In the genomic region with DNA sequence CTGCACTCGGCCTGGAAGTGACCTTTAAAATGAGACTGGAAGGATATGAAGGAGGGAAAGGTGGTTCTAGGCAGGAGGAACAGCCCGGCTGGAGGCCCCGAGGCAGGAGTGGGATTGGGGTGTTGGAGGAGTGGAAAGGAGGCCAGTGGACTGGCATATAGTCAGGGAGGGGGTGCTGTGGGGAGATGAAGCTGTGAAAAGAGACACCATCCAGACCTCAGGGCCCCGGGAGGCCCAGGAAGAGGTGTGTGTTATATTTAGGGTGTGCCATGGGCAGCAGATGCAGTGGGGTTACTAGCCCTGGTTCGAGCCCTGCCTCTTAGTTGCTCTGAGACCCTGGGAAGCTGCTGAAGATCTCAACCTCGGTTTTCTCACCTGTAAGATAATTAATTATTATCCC, we compare ENCODE assay signal across 17 cellular contexts. TPM values are rescaled to one million over a fixed set of nuclear protein-coding genes. Genes with fewer than 3 reads are reported as not detected.
A peak's percentile ranks its signal among the peaks of the same experiment; 100 is the strongest.
DNase-seq lines count a peak whose midpoint lies in the region; ATAC-seq and TF ChIP-seq lines count a peak whose summit lies in the region.
"Had no signal": no experiment of that assay in that cellular context is flagged by ENCODE, and none has a peak within 500 bp of the region (broad histone marks: within the 10 kb centered on the region; RNA-seq: fewer than 3 reads in every experiment).

No MANE protein-coding gene starts in this region.

- peak overlapping the region; percentile 15 for H2AFZ ChIP-seq in parathyroid adenoma

- no peaks in the 10 kb centered on the region for H3K9me3 Mint-ChIP-seq in endothelial cell (ENCODE audit: unreplicated experiment)
- H3K9me3 Mint-ChIP-seq in activated CD8-positive, alpha-beta memory T cell treated with anti-CD3 and anti-CD28 coated beads, Interleukin-2, amount 10 ng/mL, durations not matched to agents 7 days and 5 days (ENCODE audit: low read depth) = no peaks in the 10 kb centered on the region
- H3K9me3 Mint-ChIP-seq: CD4-positive, alpha-beta T cell had no signal

- no peaks in the 10 kb centered on the region for H3K9me3 ChIP-seq in BE2C
- H3K9me3 ChIP-seq in parathyroid adenoma (ENCODE audit: control insufficient read depth, low read length) = no peaks in the 10 kb centered on the region

- CTCF ChIA-PET in activated CD8-positive, alpha-beta memory T cell treated with anti-CD3 and anti-CD28 coated beads, Interleukin-2, amount 10 ng/mL, durations not matched to agents 7 days and 5 days (lab: Charles Lee) = interaction anchor here (0.7 to 1.2 kb wide), 2 partner anchors 13 to 604 kb away, joined by 3 to 4 read pairs; no protein-coding TSS in a partner anchor

- no peaks in the 10 kb centered on the region for H3K36me3 Mint-ChIP-seq in endothelial cell (ENCODE audit: low read depth, unreplicated experiment)
- H3K36me3 Mint-ChIP-seq in activated CD8-positive, alpha-beta memory T cell treated with anti-CD3 and anti-CD28 coated beads, Interleukin-2, amount 10 ng/mL, durations not matched to agents 7 days and 5 days = no peaks in the 10 kb centered on the region

- DNase-seq in NCI-H82 (lab: John Stamatoyannopoulos, UW) (peak; percentile 11), NCI-H82 treated with DMSO at 0.1 percent for 48 hours (lab: John Stamatoyannopoulos, UW; ENCODE audit: unreplicated experiment) (no peak), BE2C (peak; percentile 7), endothelial cell (ENCODE audit: low spot score) (no peak)
- DNase-seq in activated CD8-positive, alpha-beta memory T cell treated with anti-CD3 and anti-CD28 coated beads, Interleukin-2, amount 10 ng/mL, durations not matched to agents 7 days and 5 days = no peak
- no peak for DNase-seq in stimulated activated CD4-positive, alpha-beta T cell treated with anti-CD3 and anti-CD28 coated beads, Interleukin-4, amount 100 ng/mL, for 24 hours
- no peak for DNase-seq in central memory CD4-positive, alpha-beta T cell
- DNase-seq: C1 segment of cervical spinal cord; Calu3; CD4-positive, alpha-beta T cell; DMS 273 treated with DMSO at 0.1 percent for 48 hours had no signal

- peaks cover 50% of the 10 kb centered on the region for H3K4me1 Mint-ChIP-seq in endothelial cell (ENCODE audit: unreplicated experiment)
- H3K4me1 Mint-ChIP-seq in activated CD8-positive, alpha-beta memory T cell treated with anti-CD3 and anti-CD28 coated beads, Interleukin-2, amount 10 ng/mL, durations not matched to agents 7 days and 5 days = peaks cover 12% of the 10 kb centered on the region

- H3K27me3 Mint-ChIP-seq in endothelial cell (ENCODE audit: unreplicated experiment) = peaks cover 1% of the 10 kb centered on the region
- peaks cover 3% of the 10 kb centered on the region for H3K27me3 Mint-ChIP-seq in activated CD8-positive, alpha-beta memory T cell treated with anti-CD3 and anti-CD28 coated beads, Interleukin-2, amount 10 ng/mL, durations not matched to agents 7 days and 5 days
- H3K27me3 Mint-ChIP-seq: CD4-positive, alpha-beta T cell had no signal

- no peak overlapping the region for H3K4me3 Mint-ChIP-seq in endothelial cell (ENCODE audit: unreplicated experiment)
- H3K4me3 Mint-ChIP-seq in activated CD8-positive, alpha-beta memory T cell treated with anti-CD3 and anti-CD28 coated beads, Interleukin-2, amount 10 ng/mL, durations not matched to agents 7 days and 5 days = no peak overlapping the region
- H3K4me3 Mint-ChIP-seq: CD4-positive, alpha-beta T cell had no signal

- no peak overlapping the region for H3K4me3 ChIP-seq in BE2C (ENCODE audit: low read depth, low read length)
- no peak overlapping the region for H3K4me3 ChIP-seq in parathyroid adenoma (ENCODE audit: low read depth, low read length)

- H3K27ac Mint-ChIP-seq in endothelial cell (ENCODE audit: unreplicated experiment) = peak overlapping the region; percentile 81
- no peak overlapping the region for H3K27ac Mint-ChIP-seq in activated CD8-positive, alpha-beta memory T cell treated with anti-CD3 and anti-CD28 coated beads, Interleukin-2, amount 10 ng/mL, durations not matched to agents 7 days and 5 days
- H3K27ac Mint-ChIP-seq: CD4-positive, alpha-beta T cell had no signal

- H3K4me1 ChIP-seq in BE2C (peaks cover 83% of the 10 kb centered on the region), parathyroid adenoma (peaks cover 18% of the 10 kb centered on the region)

- TF ChIP-seq CTCF in BE2C (IDR thresholded peaks at IDR 0.05; ENCODE audit: low read depth, low read length) (no peak), endothelial cell (IDR thresholded peaks at IDR 0.05; ENCODE audit: unreplicated experiment) (no peak), parathyroid adenoma (IDR thresholded peaks at IDR 0.05) (no peak)

- H3K79me2 ChIP-seq in parathyroid adenoma = no peaks in the 10 kb centered on the region

- no peak overlapping the region for H3K9ac ChIP-seq in parathyroid adenoma

- H3K27me3 ChIP-seq in BE2C (no peaks in the 10 kb centered on the region), parathyroid adenoma (ENCODE audit: control insufficient read depth, insufficient read depth, low read length) (no peaks in the 10 kb centered on the region)

- no peak for ATAC-seq in activated CD8-positive, alpha-beta memory T cell treated with anti-CD3 and anti-CD28 coated beads, Interleukin-2, amount 10 ng/mL, durations not matched to agents 7 days and 5 days
- ATAC-seq: HCT116 had no signal

- no peak overlapping the region for H3K4me2 ChIP-seq in parathyroid adenoma (ENCODE audit: low read length)

- H3K27ac ChIP-seq in parathyroid adenoma = peak overlapping the region; percentile 39
- H3K27ac ChIP-seq: 22Rv1 had no signal

- H3K36me3 ChIP-seq in BE2C (no peaks in the 10 kb centered on the region), parathyroid adenoma (ENCODE audit: control insufficient read depth, insufficient read depth, low read length) (no peaks in the 10 kb centered on the region)

RNA-seq across cellular contexts. Expression of gene DOK4, which starts 18.9 kb away (rescaled TPM):
- polyA plus RNA-seq in BE2C (2012; ENCODE audit: insufficient read depth, insufficient read length, low read depth) = 342 TPM
- 69.4 TPM for total RNA-seq in endothelial cell (ENCODE audit: unreplicated experiment)
- 1 to 10 TPM; 3.4 to 4.7 TPM for total RNA-seq in activated CD8-positive, alpha-beta memory T cell treated with anti-CD3 and anti-CD28 coated beads, Interleukin-2, amount 10 ng/mL, durations not matched to agents 7 days and 5 days

RNA-seq across cellular contexts. Expression of gene CCDC102A, which starts 31.2 kb away (rescaled TPM):
- polyA plus RNA-seq in BE2C (2012; ENCODE audit: insufficient read depth, insufficient read length, low read depth) = 12.8 TPM
- 14.6 TPM for total RNA-seq in endothelial cell (ENCODE audit: unreplicated experiment)
- 10 to 100 TPM; 19.7 to 20.2 TPM for total RNA-seq in activated CD8-positive, alpha-beta memory T cell treated with anti-CD3 and anti-CD28 coated beads, Interleukin-2, amount 10 ng/mL, durations not matched to agents 7 days and 5 days

RNA-seq across cellular contexts. Expression of gene ADGRG5, which starts 37.3 kb away (rescaled TPM):
- 0.09 TPM for polyA plus RNA-seq in BE2C (2012; ENCODE audit: insufficient read depth, insufficient read length, low read depth)
- 0.28 TPM for total RNA-seq in endothelial cell (ENCODE audit: unreplicated experiment)
- 10 to 100 TPM; 34.4 to 47.9 TPM for total RNA-seq in activated CD8-positive, alpha-beta memory T cell treated with anti-CD3 and anti-CD28 coated beads, Interleukin-2, amount 10 ng/mL, durations not matched to agents 7 days and 5 days
- total RNA-seq: A673, Daoy, H4 had no signal

RNA-seq across cellular contexts. Expression of gene POLR2C, which starts 42.7 kb away (rescaled TPM):
- polyA plus RNA-seq in BE2C (2012; ENCODE audit: insufficient read depth, insufficient read length, low read depth) = 481 TPM
- 52.1 TPM for total RNA-seq in endothelial cell (ENCODE audit: unreplicated experiment)
- 10 to 100 TPM; 48.6 to 61.7 TPM for total RNA-seq in activated CD8-positive, alpha-beta memory T cell treated with anti-CD3 and anti-CD28 coated beads, Interleukin-2, amount 10 ng/mL, durations not matched to agents 7 days and 5 days

RNA-seq across cellular contexts. Expression of gene COQ9, which starts 57.9 kb away (rescaled TPM):
- 183 TPM for polyA plus RNA-seq in BE2C (2012; ENCODE audit: insufficient read depth, insufficient read length, low read depth)
- total RNA-seq in endothelial cell (ENCODE audit: unreplicated experiment) = 23.1 TPM
- 10 to 100 TPM; 36.8 to 43.1 TPM for total RNA-seq in activated CD8-positive, alpha-beta memory T cell treated with anti-CD3 and anti-CD28 coated beads, Interleukin-2, amount 10 ng/mL, durations not matched to agents 7 days and 5 days

Comparison
In these comparisons a context has a peak if more than half of its experiments do, and no peak if none do; other contexts are left out.
1. DNase-seq: peak in NCI-H82 (single experiment) and BE2C (single experiment); none in NCI-H82 treated with DMSO at 0.1 percent for 48 hours (single experiment), endothelial cell (single experiment), activated CD8-positive, alpha-beta memory T cell treated with anti-CD3 and anti-CD28 coated beads, Interleukin-2, amount 10 ng/mL, durations not matched to agents 7 days and 5 days (single experiment), stimulated activated CD4-positive, alpha-beta T cell treated with anti-CD3 and anti-CD28 coated beads, Interleukin-4, amount 100 ng/mL, for 24 hours (single experiment) and central memory CD4-positive, alpha-beta T cell (single experiment).
2. RNA of gene DOK4, which starts 18.9 kb away (total RNA-seq): 69.4 TPM in endothelial cell (single experiment); 3.4 to 4.7 TPM in activated CD8-positive, alpha-beta memory T cell treated with anti-CD3 and anti-CD28 coated beads, Interleukin-2, amount 10 ng/mL, durations not matched to agents 7 days and 5 days; every median in the first group is over 10 times any median in the second.
3. RNA of gene ADGRG5, which starts 37.3 kb away (total RNA-seq): 34.4 to 47.9 TPM in activated CD8-positive, alpha-beta memory T cell treated with anti-CD3 and anti-CD28 coated beads, Interleukin-2, amount 10 ng/mL, durations not matched to agents 7 days and 5 days; 0.28 TPM in endothelial cell (single experiment); every median in the first group is over 10 times any median in the second.